Comparison of ENCODE assay signal across 20 cellular contexts in the genomic region with DNA sequence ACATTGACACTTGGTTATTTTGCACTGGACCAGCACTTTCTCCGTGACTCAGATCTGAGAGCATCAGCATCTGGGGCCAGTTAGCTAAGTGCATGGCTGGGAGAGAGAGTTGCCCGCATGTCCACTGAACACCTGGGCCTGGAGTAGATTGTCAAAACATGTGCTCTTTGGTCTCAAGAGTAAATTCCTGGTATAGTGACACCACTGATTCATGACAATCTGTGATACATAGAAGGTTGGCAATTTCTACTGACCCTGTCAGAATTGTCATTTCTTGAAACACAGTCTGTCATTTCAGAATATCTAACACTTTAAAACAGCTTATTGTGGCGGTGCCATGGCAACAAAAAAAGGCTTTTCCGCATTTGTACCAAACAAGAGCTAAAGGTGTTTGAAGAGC.
DNase-seq lines count a peak whose midpoint lies in the region; ATAC-seq and TF ChIP-seq lines count a peak whose summit lies in the region.
"Had no signal": no experiment of that assay in that cellular context is flagged by ENCODE, and none has a peak within 500 bp of the region (broad histone marks: within the 10 kb centered on the region; RNA-seq: fewer than 3 reads in every experiment).

No MANE protein-coding gene starts in this region.

- no peaks in the 10 kb centered on the region for H3K36me3 ChIP-seq in neural cell (ENCODE audit: insufficient read depth, low read length)
- H3K36me3 ChIP-seq in effector memory CD4-positive, alpha-beta T cell (ENCODE audit: control insufficient read depth, insufficient read depth, low read length), result no peaks in the 10 kb centered on the region
- H3K36me3 ChIP-seq: BE2C, BLaER1 had no signal

- H3K4me3 ChIP-seq in neural cell (ENCODE audit: low read length), result peak overlapping the region; percentile 27
- H3K4me3 ChIP-seq in effector memory CD4-positive, alpha-beta T cell (ENCODE audit: insufficient read depth, low read depth, low read length, poor library complexity, severe bottlenecking), result no peak overlapping the region
- H3K4me3 ChIP-seq: A549, BLaER1 had no signal

- no peak for TF ChIP-seq CTCF in neural cell (IDR thresholded peaks at IDR 0.05; ENCODE audit: poor library complexity, severe bottlenecking)

- H3K9ac ChIP-seq in neural cell (ENCODE audit: low read length), result no peak overlapping the region
- H3K9ac ChIP-seq: BLaER1 had no signal

- H4K20me1 ChIP-seq in neural cell (ENCODE audit: insufficient read depth), result no peaks in the 10 kb centered on the region
- H4K20me1 ChIP-seq: BLaER1 had no signal

- H3K9me2 ChIP-seq in neural cell (ENCODE audit: insufficient read depth, low read length), result no peaks in the 10 kb centered on the region

- no peaks in the 10 kb centered on the region for H3F3A ChIP-seq in neural cell (ENCODE audit: insufficient read depth, low read length, poor library complexity, severe bottlenecking)

- no peaks in the 10 kb centered on the region for H3K27me3 ChIP-seq in neural cell (ENCODE audit: insufficient read depth, low read depth, low read length)
- H3K27me3 ChIP-seq in effector memory CD4-positive, alpha-beta T cell (replicated peaks; ENCODE audit: control insufficient read depth, insufficient read depth, low read length, poor library complexity, severe bottlenecking), result no peaks in the 10 kb centered on the region
- H3K27me3 ChIP-seq: BE2C, BLaER1 had no signal

- no peak overlapping the region for H2AFZ ChIP-seq in neural cell (ENCODE audit: low read depth, low read length)

- no peak for TF ChIP-seq RAD21 in neural cell (conservative IDR thresholded peaks at IDR 0.05)

- H3K79me2 ChIP-seq in neural cell (replicated peaks; ENCODE audit: insufficient read depth, low read length), result no peaks in the 10 kb centered on the region

- peak; percentile 97 for TF ChIP-seq EP300 in neural cell (conservative IDR thresholded peaks at IDR 0.05; ENCODE audit: poor library complexity, severe bottlenecking)

- H3K4me1 ChIP-seq in effector memory CD4-positive, alpha-beta T cell (ENCODE audit: control insufficient read depth, insufficient read depth, low read length, poor library complexity, severe bottlenecking), result no peaks in the 10 kb centered on the region
- H3K4me1 ChIP-seq: A549, Caco-2 had no signal

- peak overlapping the region; percentile 54 for H3K4me2 ChIP-seq in neural cell (ENCODE audit: low read length)
- H3K4me2 ChIP-seq: A549, BLaER1 had no signal

- no peaks in the 10 kb centered on the region for H3K9me3 ChIP-seq in neural cell (ENCODE audit: low read length)
- H3K9me3 ChIP-seq in effector memory CD4-positive, alpha-beta T cell (ENCODE audit: control insufficient read depth, low read length), result no peaks in the 10 kb centered on the region
- H3K9me3 ChIP-seq: A549, BE2C, BLaER1, Caco-2 had no signal

- no peak for ATAC-seq in GM18502 (IDR thresholded peaks at IDR 0.05; ENCODE audit: poor library complexity, unreplicated experiment)
- ATAC-seq: A549; CD8-positive, alpha-beta T cell had no signal

- H3K27ac ChIP-seq in neural cell (ENCODE audit: low read length), result peak overlapping the region; percentile 29
- H3K27ac ChIP-seq in effector memory CD4-positive, alpha-beta T cell (ENCODE audit: insufficient read depth, low read length, poor library complexity, severe bottlenecking), result no peak overlapping the region
- H3K27ac ChIP-seq: 22Rv1, A549, BLaER1 had no signal

- DNase-seq in DMS53 (lab: John Stamatoyannopoulos, UW) (peak; percentile 22), DMS53 treated with DMSO at 0.1 percent for 48 hours (lab: John Stamatoyannopoulos, UW; ENCODE audit: unreplicated experiment) (no peak), NCI-H748 (lab: John Stamatoyannopoulos, UW; ENCODE audit: unreplicated experiment) (peak; percentile 20), NCI-H748 treated with DMSO at 0.1 percent for 48 hours (lab: John Stamatoyannopoulos, UW) (no peak), retina (peak; percentile 6)
- no peak for DNase-seq in effector memory CD4-positive, alpha-beta T cell
- DNase-seq: AML-193; BE2C; C1 segment of cervical spinal cord; Caco-2; Calu3; CD4-positive, alpha-beta T cell; CD8-positive, alpha-beta T cell; DMS79 treated with DMSO at 0.1 percent for 48 hours; GF-D8 had no signal

TF ChIP-seq in neural cell, 6 proteins besides CTCF, POLR2A, EP300 and RAD21:
- TF ChIP-seq EZH2 (IDR thresholded peaks at IDR 0.05; ENCODE audit: borderline replicate concordance, insufficient read depth, low read length, poor library complexity, severe bottlenecking), result no peak
- TF ChIP-seq MXI1 (conservative IDR thresholded peaks at IDR 0.05; ENCODE audit: poor library complexity, severe bottlenecking), result peak; percentile 32
- TF ChIP-seq POLR2AphosphoS5 (IDR thresholded peaks at IDR 0.05), result peak; percentile 89

Comparison
In these comparisons a context has a peak if more than half of its experiments do, and no peak if none do; other contexts are left out.
1. DNase-seq: peak in DMS53 (single experiment), NCI-H748 (single experiment) and retina (single experiment); none in DMS53 treated with DMSO at 0.1 percent for 48 hours (single experiment), NCI-H748 treated with DMSO at 0.1 percent for 48 hours (single experiment) and effector memory CD4-positive, alpha-beta T cell (0 of 3).